27 cellular contexts compared by ENCODE assay signal in genomic region chr1:182520746-182521145, GRCh38.
DNase-seq lines count a peak whose midpoint lies in the region; ATAC-seq and TF ChIP-seq lines count a peak whose summit lies in the region.
"Had no signal": no experiment of that assay in that cellular context is flagged by ENCODE, and none has a peak within 500 bp of the region (broad histone marks: within the 10 kb centered on the region; RNA-seq: fewer than 3 reads in every experiment).

No MANE protein-coding gene starts in this region.

- no peaks in the 10 kb centered on the region for H3K9me3 ChIP-seq in effector memory CD4-positive, alpha-beta T cell (ENCODE audit: control insufficient read depth, low read length)

- H3K27me3 Mint-ChIP-seq in natural killer cell treated with Interleukin-12 subunit alpha and Interleukin-12 subunit beta and Interleukin-15 and Interleukin-18, amount 100 ng/mL, for 72 hours = peaks cover 13 to 69% of the 10 kb centered on the region in 2 donors

- no peaks in the 10 kb centered on the region for H3K4me1 Mint-ChIP-seq in natural killer cell treated with Interleukin-12 subunit alpha and Interleukin-12 subunit beta and Interleukin-15 and Interleukin-18, amount 100 ng/mL, for 72 hours (ENCODE audit: low read depth in 2 of 2)
- H3K4me1 Mint-ChIP-seq: activated CD4-positive, alpha-beta T cell treated with anti-CD3 and anti-CD28 coated beads, Interleukin-2, amount 10 ng/mL, durations not matched to agents 24 days and 14 days; activated naive CD8-positive, alpha-beta T cell treated with anti-CD3 and anti-CD28 coated beads, Interleukin-2, amount 10 ng/mL, durations not matched to agents 7 days and 5 days; GM23338 had no signal

- no peaks in the 10 kb centered on the region for H3K4me1 ChIP-seq in effector memory CD4-positive, alpha-beta T cell (ENCODE audit: control insufficient read depth, insufficient read depth, low read length, poor library complexity, severe bottlenecking)

- H3K27ac ChIP-seq in effector memory CD4-positive, alpha-beta T cell (ENCODE audit: insufficient read depth, low read length, poor library complexity, severe bottlenecking) = no peak overlapping the region
- H3K27ac ChIP-seq: 22Rv1, thoracic aorta, WERI-Rb-1 had no signal

- H3K27me3 ChIP-seq in effector memory CD4-positive, alpha-beta T cell (replicated peaks; ENCODE audit: control insufficient read depth, insufficient read depth, low read length, poor library complexity, severe bottlenecking) = peaks cover 6% of the 10 kb centered on the region

- no peak overlapping the region for H3K4me3 Mint-ChIP-seq in natural killer cell treated with Interleukin-12 subunit alpha and Interleukin-12 subunit beta and Interleukin-15 and Interleukin-18, amount 100 ng/mL, for 72 hours
- H3K4me3 Mint-ChIP-seq: activated CD4-positive, alpha-beta T cell treated with anti-CD3 and anti-CD28 coated beads, Interleukin-2, amount 10 ng/mL, durations not matched to agents 24 days and 14 days; activated naive CD8-positive, alpha-beta T cell treated with anti-CD3 and anti-CD28 coated beads, Interleukin-2, amount 10 ng/mL, durations not matched to agents 7 days and 5 days; activated T-cell treated with anti-CD3 and anti-CD28 coated beads, Interleukin-2, amount 50 U/mL, for 24 hours; CD8-positive, alpha-beta T cell; GM23338; T-helper 2 cell treated with Interferon-gamma antibody and Interleukin-4, amounts not matched to agents 5 μg/mL and 100 μg/mL, for 36 hours had no signal

- peaks cover 6% of the 10 kb centered on the region for H3K9me3 Mint-ChIP-seq in natural killer cell treated with Interleukin-12 subunit alpha and Interleukin-12 subunit beta and Interleukin-15 and Interleukin-18, amount 100 ng/mL, for 72 hours

- H3K36me3 ChIP-seq in effector memory CD4-positive, alpha-beta T cell (ENCODE audit: control insufficient read depth, insufficient read depth, low read length) = no peaks in the 10 kb centered on the region
- H3K36me3 ChIP-seq: thoracic aorta, WERI-Rb-1 had no signal

- H3K27ac Mint-ChIP-seq in natural killer cell treated with Interleukin-12 subunit alpha and Interleukin-12 subunit beta and Interleukin-15 and Interleukin-18, amount 100 ng/mL, for 72 hours = no peak overlapping the region
- H3K27ac Mint-ChIP-seq: activated CD4-positive, alpha-beta T cell treated with anti-CD3 and anti-CD28 coated beads, Interleukin-2, amount 10 ng/mL, durations not matched to agents 24 days and 14 days; activated naive CD8-positive, alpha-beta T cell treated with anti-CD3 and anti-CD28 coated beads, Interleukin-2, amount 10 ng/mL, durations not matched to agents 7 days and 5 days; activated T-cell treated with anti-CD3 and anti-CD28 coated beads, Interleukin-2, amount 50 U/mL, for 24 hours; CD8-positive, alpha-beta T cell; GM23338; T-helper 2 cell treated with Interferon-gamma antibody and Interleukin-4, amounts not matched to agents 5 μg/mL and 100 μg/mL, for 36 hours had no signal

- in situ Hi-C loops in astrocyte of the spinal cord (cut with HindIII; ENCODE audit: low sequenced_read_pairs) = no loop called here

- TF ChIP-seq CTCF in astrocyte of the spinal cord (IDR thresholded peaks at IDR 0.05; ENCODE audit: low read depth, low read length) (no peak), foreskin fibroblast (IDR thresholded peaks at IDR 0.05; ENCODE audit: low read depth, low read length) (no peak)

- ATAC-seq in natural killer cell treated with Interleukin-12 subunit alpha and Interleukin-12 subunit beta and Interleukin-15 and Interleukin-18, amount 100 ng/mL, for 72 hours = no peak
- no peak for ATAC-seq in GM18907 (IDR thresholded peaks at IDR 0.05; ENCODE audit: unreplicated experiment)
- ATAC-seq: CD8-positive, alpha-beta T cell; GM23338; HepG2; Right ventricle myocardium inferior had no signal

- H3K36me3 Mint-ChIP-seq in natural killer cell treated with Interleukin-12 subunit alpha and Interleukin-12 subunit beta and Interleukin-15 and Interleukin-18, amount 100 ng/mL, for 72 hours = peaks cover 37% of the 10 kb centered on the region
- H3K36me3 Mint-ChIP-seq: CD8-positive, alpha-beta T cell had no signal

- DNase-seq in SIG-M5 treated with dmso at 0.1 percent for 504 hours (lab: John Stamatoyannopoulos, UW; ENCODE audit: unreplicated experiment) (peak; percentile 28), SIG-M5 (lab: John Stamatoyannopoulos, UW) (no peak), astrocyte of the spinal cord (ENCODE audit: low read depth, low spot score) (peak; percentile 5), foreskin fibroblast (peak; percentile 10 to 43), DMS 273 (lab: John Stamatoyannopoulos, UW; ENCODE audit: unreplicated experiment) (no peak)
- DNase-seq in effector memory CD4-positive, alpha-beta T cell = no peak
- no peak for DNase-seq in natural killer cell treated with Interleukin-12 subunit alpha and Interleukin-12 subunit beta and Interleukin-15 and Interleukin-18, amount 100 ng/mL, for 72 hours (ENCODE audit: low spot score)
- DNase-seq: activated CD4-positive, alpha-beta T cell treated with anti-CD3 and anti-CD28 coated beads, Interleukin-2, amount 10 ng/mL, durations not matched to agents 24 days and 14 days; activated gamma-delta T cell; activated naive CD8-positive, alpha-beta T cell treated with anti-CD3 and anti-CD28 coated beads, Interleukin-2, amount 10 ng/mL, durations not matched to agents 7 days and 5 days; activated T-cell treated with anti-CD3 and anti-CD28 coated beads, Interleukin-2, amount 50 U/mL, for 24 hours; CD8-positive, alpha-beta T cell; cerebellar nuclear complex; foreskin melanocyte; mesendoderm; NCI-H1417 treated with DMSO at 0.1 percent for 48 hours; NCI-H774; nucleus accumbens; stimulated activated naive CD4-positive, alpha-beta T cell treated with Interleukin-2 at 50 U/mL for 16 hours; WERI-Rb-1 had no signal

- H3K4me3 ChIP-seq in astrocyte of the spinal cord (ENCODE audit: low read depth, low read length) = no peak overlapping the region
- H3K4me3 ChIP-seq in foreskin fibroblast (ENCODE audit: low read depth in 1 of 2, low read length in 2 of 2) = no peak overlapping the region
- H3K4me3 ChIP-seq in effector memory CD4-positive, alpha-beta T cell (ENCODE audit: insufficient read depth, low read depth, low read length, poor library complexity, severe bottlenecking) = no peak overlapping the region
- H3K4me3 ChIP-seq: GM23338, thoracic aorta had no signal

Comparison
In these comparisons a context has a peak if more than half of its experiments do, and no peak if none do; other contexts are left out.
1. DNase-seq: peak in SIG-M5 treated with dmso at 0.1 percent for 504 hours (single experiment), astrocyte of the spinal cord (single experiment) and foreskin fibroblast (2 of 2); none in SIG-M5 (single experiment), effector memory CD4-positive, alpha-beta T cell (0 of 3), DMS 273 (single experiment) and natural killer cell treated with Interleukin-12 subunit alpha and Interleukin-12 subunit beta and Interleukin-15 and Interleukin-18, amount 100 ng/mL, for 72 hours (single experiment).